In genomic region chr15:74725241-74725774, GRCh38 we compare ENCODE assay signal across 9 cellular contexts. TPM values are rescaled to one million over a fixed set of nuclear protein-coding genes. Genes with fewer than 3 reads are reported as not detected.
DNase-seq lines count a peak whose midpoint lies in the region; ATAC-seq and TF ChIP-seq lines count a peak whose summit lies in the region.
"Had no signal": no experiment of that assay in that cellular context is flagged by ENCODE, and none has a peak within 500 bp of the region (broad histone marks: within the 10 kb centered on the region; RNA-seq: fewer than 3 reads in every experiment).

Gene CYP1A1, minus strand, starts transcription at chr15:74725528. Its CDS starts 2,431 bp downstream, at chr15:74723097.

- H3K9me3 ChIP-seq in AG04450 (ENCODE audit: control insufficient read depth, insufficient read depth, low read length) = peaks cover 4% of the 10 kb centered on the region; the same call in 1 of the 2 replicates
- H3K9me3 ChIP-seq in mucosa of stomach (ENCODE audit: control insufficient read depth, low read length) = no peaks in the 10 kb centered on the region
- H3K9me3 ChIP-seq in thymus (ENCODE audit: control insufficient read depth) = no peaks in the 10 kb centered on the region

- H3K9me3 Mint-ChIP-seq in activated CD4-positive, alpha-beta T cell treated with anti-CD3 and anti-CD28 coated beads for 36 hours (ENCODE audit: low read depth) = no peaks in the 10 kb centered on the region

- H3K36me3 Mint-ChIP-seq in activated CD4-positive, alpha-beta T cell treated with anti-CD3 and anti-CD28 coated beads for 36 hours (ENCODE audit: low read depth) = no peaks in the 10 kb centered on the region

- 3% methylated on average over 10 of the region's 10 CpGs for WGBS in thymus

- intact Hi-C loops in activated CD4-positive, alpha-beta T cell treated with anti-CD3 and anti-CD28 coated beads for 36 hours (cut with DNase I, micrococcal nuclease) = no loop called here

- peak within 1 kb of the TSS; percentile 34 for H3K9ac ChIP-seq in mucosa of stomach (ENCODE audit: low read length)

- DNase-seq in AG04450 (ENCODE audit: low read depth, low spot score) (no peak), HEK293T (ENCODE audit: extremely low spot score) (peak; percentile 61), NCI-H2081 treated with DMSO at 0.1 percent for 48 hours (lab: John Stamatoyannopoulos, UW) (no peak), GM03348 (ENCODE audit: low spot score) (no peak)
- peak; percentile 62 for DNase-seq in activated CD4-positive, alpha-beta T cell treated with anti-CD3 and anti-CD28 coated beads for 36 hours
- DNase-seq in effector CD4-positive, alpha-beta T cell = peak; percentile 24

- peak within 1 kb of the TSS; percentile 59 for H3K4me3 Mint-ChIP-seq in activated CD4-positive, alpha-beta T cell treated with anti-CD3 and anti-CD28 coated beads for 36 hours

- no peak for TF ChIP-seq CTCF in AG04450 (IDR thresholded peaks at IDR 0.05; ENCODE audit: low read depth, low read length)

- CTCF ChIA-PET in AG04450 (lab: Charles Lee) (interaction anchor here (1.4 kb wide), 1 partner anchor 43 kb away, joined by 3 read pairs; no protein-coding TSS in a partner anchor), HEK293T (lab: Yijun Ruan, JAX) (interaction anchor here (0.6 to 2.3 kb wide), 7 partner anchors 29 to 200 kb away, joined by 3 to 14 read pairs (median 4); no protein-coding TSS in a partner anchor)
- CTCF ChIA-PET in activated CD4-positive, alpha-beta T cell treated with anti-CD3 and anti-CD28 coated beads for 36 hours (lab: Charles Lee) = interaction anchor here (0.6 to 2.6 kb wide), 8 partner anchors 22 to 730 kb away, joined by 3 to 12 read pairs (median 4); no protein-coding TSS in a partner anchor

- H3K36me3 ChIP-seq in mucosa of stomach (ENCODE audit: control insufficient read depth, insufficient read depth, low read length) = no peaks in the 10 kb centered on the region
- H3K36me3 ChIP-seq in thymus (ENCODE audit: control insufficient read depth, insufficient read depth) = no peaks in the 10 kb centered on the region

- H3K27me3 ChIP-seq in AG04450 (ENCODE audit: control insufficient read depth, insufficient read depth, low read length) (peaks cover 51% of the 10 kb centered on the region), mucosa of stomach (ENCODE audit: control insufficient read depth, insufficient read depth, low read length) (peaks cover 33% of the 10 kb centered on the region), thymus (ENCODE audit: control insufficient read depth, insufficient read depth) (peaks cover 35% of the 10 kb centered on the region)

- H3K4me1 Mint-ChIP-seq in activated CD4-positive, alpha-beta T cell treated with anti-CD3 and anti-CD28 coated beads for 36 hours = peaks cover 13% of the 10 kb centered on the region

- H3K27ac ChIP-seq in AG04450 (ENCODE audit: low read depth, low read length) = no peak within 1 kb of the TSS
- H3K27ac ChIP-seq in thymus (ENCODE audit: low read depth) = no peak within 1 kb of the TSS

- H3K27ac Mint-ChIP-seq in activated CD4-positive, alpha-beta T cell treated with anti-CD3 and anti-CD28 coated beads for 36 hours = no peak within 1 kb of the TSS

- ATAC-seq in activated CD4-positive, alpha-beta T cell treated with anti-CD3 and anti-CD28 coated beads for 36 hours = peak; percentile 49

- peaks cover 15% of the 10 kb centered on the region for H3K4me1 ChIP-seq in mucosa of stomach (ENCODE audit: control insufficient read depth, insufficient read depth, low read length)
- peaks cover 2% of the 10 kb centered on the region for H3K4me1 ChIP-seq in thymus (ENCODE audit: control insufficient read depth, insufficient read depth, low read length)

- POLR2A ChIA-PET in AG04450 (lab: Yijun Ruan, JAX) (interaction anchor here (0.5 kb wide), 1 partner anchor 41 kb away, joined by 5 read pairs; no protein-coding TSS in a partner anchor), HEK293T (lab: Yijun Ruan, JAX) (interaction anchor here (0.7 to 5.0 kb wide), 6 partner anchors 10 to 179 kb away, joined by 3 to 37 read pairs (median 6); partner anchors contain the start of gene EDC3)
- POLR2A ChIA-PET in activated CD4-positive, alpha-beta T cell treated with anti-CD3 and anti-CD28 coated beads for 36 hours (lab: Charles Lee) = interaction anchor here (0.6 kb wide), 1 partner anchor 143 kb away, joined by 3 read pairs; no protein-coding TSS in a partner anchor

- H3K4me3 ChIP-seq in AG04450 (ENCODE audit: low read depth, low read length) (peak within 1 kb of the TSS; percentile 51), mucosa of stomach (ENCODE audit: low read length) (peak within 1 kb of the TSS; percentile 19), thymus (ENCODE audit: low read length) (peak within 1 kb of the TSS; percentile 49)

- H3K27me3 Mint-ChIP-seq in activated CD4-positive, alpha-beta T cell treated with anti-CD3 and anti-CD28 coated beads for 36 hours = peaks cover 9% of the 10 kb centered on the region

TF ChIP-seq in HEK293T, 16 proteins besides CTCF, POLR2A, EP300 and RAD21:
- no peak for TF ChIP-seq FOXM1 (IDR thresholded peaks at IDR 0.05; ENCODE audit: borderline replicate concordance)
- no peak for TF ChIP-seq ZNF384 (IDR thresholded peaks at IDR 0.05)
- no peak for TF ChIP-seq CTBP1 (IDR thresholded peaks at IDR 0.05; ENCODE audit: borderline replicate concordance)
- TF ChIP-seq ARNT (IDR thresholded peaks at IDR 0.05) = no peak
- TF ChIP-seq FOXA1 (IDR thresholded peaks at IDR 0.05) = no peak
- TF ChIP-seq BHLHE40 (IDR thresholded peaks at IDR 0.05; ENCODE audit: borderline replicate concordance) = no peak
- TF ChIP-seq HDGF (IDR thresholded peaks at IDR 0.05; ENCODE audit: borderline replicate concordance) = no peak
- TF ChIP-seq SP1 (IDR thresholded peaks at IDR 0.05) = no peak
- no peak for TF ChIP-seq LEF1 (IDR thresholded peaks at IDR 0.05; ENCODE audit: borderline replicate concordance)
- no peak for TF ChIP-seq NFRKB (IDR thresholded peaks at IDR 0.05)
- no peak for TF ChIP-seq PKNOX1 (IDR thresholded peaks at IDR 0.05)
- no peak for TF ChIP-seq L3MBTL2 (conservative IDR thresholded peaks at IDR 0.05)
- no peak for TF ChIP-seq FOXK2 (IDR thresholded peaks at IDR 0.05)
- TF ChIP-seq ELF4 (IDR thresholded peaks at IDR 0.05) = no peak
- TF ChIP-seq SUZ12 (IDR thresholded peaks at IDR 0.05) = no peak
- TF ChIP-seq TARDBP (IDR thresholded peaks at IDR 0.05) = no peak

RNA-seq across cellular contexts. Expression of gene CYP1A1, which starts in this region (rescaled TPM):
- 0.04 TPM in 1 of 2 replicates, not detected in the other for polyA plus RNA-seq in AG04450 (2011; rRNA removed)
- polyA minus RNA-seq in AG04450 (2011; rRNA and poly(A)+ RNA removed) = 0.32 TPM in 1 of 2 replicates, not detected in the other
- 1 to 10 TPM; 2.0 to 2.2 TPM for total RNA-seq in activated CD4-positive, alpha-beta T cell treated with anti-CD3 and anti-CD28 coated beads for 36 hours
- polyA plus RNA-seq in thymus = 0.11 TPM
- total RNA-seq: myocyte had no signal

Comparison
In these comparisons a context has a peak if more than half of its experiments do, and no peak if none do; other contexts are left out.
1. DNase-seq: peak in HEK293T (single experiment), activated CD4-positive, alpha-beta T cell treated with anti-CD3 and anti-CD28 coated beads for 36 hours (single experiment) and effector CD4-positive, alpha-beta T cell (single experiment); none in AG04450 (single experiment), NCI-H2081 treated with DMSO at 0.1 percent for 48 hours (single experiment) and GM03348 (single experiment).
2. Peak in every context shown above with its lines, with median percentiles within 50 percentile points of each other: H3K4me3 ChIP-seq.